ENCODE assay signal across 24 cellular contexts in the genomic region with DNA sequence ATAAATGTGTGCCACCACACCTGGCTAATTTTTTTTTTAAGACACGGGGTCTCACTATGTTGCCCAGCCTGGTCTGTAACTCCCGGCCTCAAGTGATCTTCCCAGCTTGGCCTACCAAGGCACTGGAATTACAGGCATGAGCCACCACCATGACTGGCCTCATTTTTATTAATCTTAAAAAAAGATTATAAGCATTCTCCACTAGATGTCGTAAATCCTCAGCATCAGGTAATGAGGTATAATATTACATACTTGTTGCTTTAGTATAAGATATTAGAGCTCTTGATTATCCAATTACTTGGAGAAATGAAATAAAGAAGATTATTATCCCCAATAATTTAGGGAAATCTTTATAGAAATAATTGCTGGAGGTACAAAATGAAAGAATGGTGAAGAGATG.
"Had no signal": no experiment of that assay in that cellular context is flagged by ENCODE, and none has a peak within 500 bp of the region (broad histone marks: within the 10 kb centered on the region; RNA-seq: fewer than 3 reads in every experiment).

No MANE protein-coding gene starts in this region.

- H3K27ac ChIP-seq: adrenal gland, lower lobe of right lung, neutrophil, parathyroid adenoma, stomach, vagina had no signal

- ATAC-seq: activated CD4-positive, alpha-beta T cell treated with anti-CD3 and anti-CD28 coated beads for 36 hours; activated naive CD4-positive, alpha-beta T cell treated with anti-CD3 and anti-CD28 coated beads, Interleukin-2, amount 50 U/mL, for 72 hours; left colon; lower lobe of right lung; natural killer cell; sciatic nerve; stimulated activated effector memory CD8-positive, alpha-beta T cell treated with anti-CD3 and anti-CD28 coated beads, Interleukin-12 subunit alpha, Interleukin-12 subunit beta, amount 100 ng/mL, for 72 hours; WTC11 had no signal

- H2AFZ ChIP-seq: parathyroid adenoma had no signal

- H3K9me3 ChIP-seq: adrenal gland, lower lobe of right lung, neutrophil, vagina had no signal

- H3K27me3 ChIP-seq: adrenal gland, neutrophil, stomach, vagina had no signal

- H3K79me2 ChIP-seq: parathyroid adenoma had no signal

- H3K9ac ChIP-seq: parathyroid adenoma had no signal

- H3K4me3 ChIP-seq: adrenal gland, lower lobe of right lung, smooth muscle cell, stomach, vagina had no signal

- H3K36me3 ChIP-seq: adrenal gland, lower lobe of right lung, neutrophil, stomach, vagina had no signal

- H3K4me1 ChIP-seq: adrenal gland, lower lobe of right lung, parathyroid adenoma, stomach, vagina had no signal

- H3K4me2 ChIP-seq: smooth muscle cell had no signal

- DNase-seq: activated CD4-positive, alpha-beta memory T cell treated with anti-CD3 and anti-CD28 coated beads for 36 hours; activated CD4-positive, alpha-beta T cell treated with anti-CD3 and anti-CD28 coated beads for 36 hours; activated gamma-delta T cell treated with Interleukin-2 at 50 U/mL for 16 hours; activated T-cell treated with anti-CD3 and anti-CD28 coated beads for 4 hours; adrenal gland; dermis blood vessel endothelial cell; effector memory CD4-positive, alpha-beta T cell; glutamatergic neuron; hippocampal formation; islet precursor cell; left colon; lower lobe of right lung; natural killer cell; stimulated activated CD4-positive, alpha-beta T cell treated with anti-CD3 and anti-CD28 coated beads, Interleukin-4, amount 100 ng/mL, for 1 hour; stomach; trophoblast cell had no signal
